ENCODE assay signal across 18 cellular contexts in genomic region chr15:76236350-76236749, GRCh38.
DNase-seq lines count a peak whose midpoint lies in the region; ATAC-seq, FAIRE-seq and TF ChIP-seq lines count a peak whose summit lies in the region.
"Had no signal": no experiment of that assay in that cellular context is flagged by ENCODE, and none has a peak within 500 bp of the region (broad histone marks: within the 10 kb centered on the region; RNA-seq: fewer than 3 reads in every experiment).

No MANE protein-coding gene starts in this region.

- H3K27me3 Mint-ChIP-seq in endodermal cell (ENCODE audit: insufficient read depth) = peaks cover 4% of the 10 kb centered on the region
- H3K27me3 Mint-ChIP-seq: CD4-positive, CD25-positive, alpha-beta regulatory T cell had no signal

- no peaks in the 10 kb centered on the region for H3K9me3 ChIP-seq in HepG2 (ENCODE audit: low read length)
- no peaks in the 10 kb centered on the region for H3K9me3 ChIP-seq in right lobe of liver
- H3K9me3 ChIP-seq in endodermal cell (ENCODE audit: control insufficient read depth, low read length) = no peaks in the 10 kb centered on the region
- H3K9me3 ChIP-seq: BE2C, HAP-1 had no signal

- H4K20me1 ChIP-seq in HepG2 (ENCODE audit: insufficient read depth, low read length) = peaks cover 4% of the 10 kb centered on the region

- ATAC-seq in HepG2 (peak; percentile 87), right lobe of liver (no peak), GM19395 (IDR thresholded peaks at IDR 0.05; ENCODE audit: unreplicated experiment) (no peak)

- no peak overlapping the region for H3K4me3 Mint-ChIP-seq in endodermal cell
- H3K4me3 Mint-ChIP-seq: CD4-positive, CD25-positive, alpha-beta regulatory T cell had no signal

- TF ChIP-seq CTCF in HepG2 (CRISPR knock-in tag; IDR thresholded peaks at IDR 0.05) = no peak
- no peak for TF ChIP-seq CTCF in right lobe of liver (IDR thresholded peaks at IDR 0.05)
- no peak for TF ChIP-seq CTCF in endodermal cell (conservative IDR thresholded peaks at IDR 0.05)

- peaks cover 5 to 6% of the 10 kb centered on the region in 2 experiments; a peak in 2 of 5 replicates for H3K36me3 ChIP-seq in HepG2 (replicated peaks in 1 of 2; ENCODE audit: control insufficient read depth in 1 of 2, insufficient read depth in 2 of 2, low read length in 2 of 2)
- peaks cover 0 to 8% (median 0%) of the 10 kb centered on the region in 4 donors for H3K36me3 ChIP-seq in right lobe of liver
- H3K36me3 ChIP-seq in endodermal cell (ENCODE audit: control insufficient read depth, insufficient read depth, low read length) = no peaks in the 10 kb centered on the region
- H3K36me3 ChIP-seq: HAP-1 had no signal

- CTCF ChIA-PET in HepG2 (lab: Yijun Ruan, JAX; ENCODE audit: low intra/inter-chr PET ratio, low total read pairs) = no interaction called here

- TF ChIP-seq EP300 in HepG2 (IDR thresholded peaks at IDR 0.05; ENCODE audit: low read depth in 2 of 2, low read length in 2 of 2) = no peak
- no peak for TF ChIP-seq EP300 in HepG2 (CRISPR knock-in tag; IDR thresholded peaks at IDR 0.05; ENCODE audit: borderline replicate concordance)

- BruUV-seq in HepG2 (replicated peaks; lab: Mats Ljungman, UMichigan) = no TSS peak

- POLR2A ChIA-PET in HepG2 (lab: Yijun Ruan, JAX) = interaction anchor here (1.1 to 2.8 kb wide), 2 partner anchors 98 to 100 kb away, joined by 3 to 14 read pairs; partner anchors contain the start of gene ISL2

- peak; percentile 87 for FAIRE-seq in HepG2 (lab: Jason Lieb, UNC)
- FAIRE-seq: GM12892, GM18507, H1 had no signal

- H3K36me3 Mint-ChIP-seq in endodermal cell (ENCODE audit: low read depth) = peaks cover 2% of the 10 kb centered on the region

- WGBS in HepG2 (ENCODE audit: low lambda C conversion rate) = 0% methylated on average over 2 of the region's 2 CpGs
- 68% methylated on average over 2 of the region's 2 CpGs for WGBS in right lobe of liver (ENCODE audit: insufficient coverage, low coverage, low lambda C conversion rate, missing lambda C conversion rate)
- 67 to 95% methylated on average over 1 to 2 of the region's 2 CpGs for WGBS in endodermal cell (ENCODE audit: insufficient coverage in 1 of 2, insufficient read length in 1 of 2), 2 experiments

- no peak overlapping the region for H3K27ac Mint-ChIP-seq in endodermal cell
- H3K27ac Mint-ChIP-seq: CD4-positive, CD25-positive, alpha-beta regulatory T cell had no signal

- peak overlapping the region; percentile 34; the same call in 1 of the 2 replicates for H3K4me2 ChIP-seq in HepG2 (ENCODE audit: low read depth, low read length)

- DNase-seq in HepG2 (ENCODE audit: low spot score) (peak; percentile 80), right lobe of liver (no peak), NCI-H69 (lab: John Stamatoyannopoulos, UW) (peak; percentile 3), globus pallidus (ENCODE audit: low spot score) (peak; percentile 9), endodermal cell (no peak), SHP77 (lab: John Stamatoyannopoulos, UW) (no peak)
- DNase-seq: ACHN; BE2C; C1 segment of cervical spinal cord; CD4-positive, CD25-positive, alpha-beta regulatory T cell; DMS153; DMS79; GDM1 had no signal

- in situ Hi-C loops in HepG2 (cut with HindIII; ENCODE audit: extremely low pct_ligation_motif_present, low pct_unique_long_range_greater_than_20kb) = loop anchor here (5.0 kb wide), 1 partner anchor 96 kb away; no protein-coding TSS in a partner anchor

- H2AFZ ChIP-seq in HepG2 (ENCODE audit: low read length) = no peak overlapping the region

- H3K27me3 ChIP-seq in HepG2 (ENCODE audit: control insufficient read depth in 1 of 2, insufficient read depth in 2 of 2, low read length in 2 of 2) = no peaks in the 10 kb centered on the region
- no peaks in the 10 kb centered on the region for H3K27me3 ChIP-seq in right lobe of liver
- H3K27me3 ChIP-seq in endodermal cell (ENCODE audit: control insufficient read depth, insufficient read depth, low read length, poor library complexity, severe bottlenecking) = peaks cover 19% of the 10 kb centered on the region
- H3K27me3 ChIP-seq: BE2C had no signal

- peaks cover 10% of the 10 kb centered on the region for H3K4me1 Mint-ChIP-seq in endodermal cell

- H3K4me1 ChIP-seq in HepG2 (ENCODE audit: insufficient read depth, low read length) (peaks cover 52% of the 10 kb centered on the region), right lobe of liver (peaks cover 0 to 6% (median 0%) of the 10 kb centered on the region in 4 donors), endodermal cell (ENCODE audit: control insufficient read depth, insufficient read depth, low read length) (peaks cover 5% of the 10 kb centered on the region)

- TF ChIP-seq RAD21 in HepG2 (CRISPR knock-in tag; IDR thresholded peaks at IDR 0.05) = no peak

- intact Hi-C loops in HepG2 (cut with micrococcal nuclease; ENCODE audit: unreplicated experiment) = loop anchor here (5.0 kb wide), 2 partner anchors 51 to 96 kb away; no protein-coding TSS in a partner anchor
- intact Hi-C loops in right lobe of liver (cut with DNase I) = no loop called here

- peaks cover 2% of the 10 kb centered on the region for H3K79me2 ChIP-seq in HepG2 (ENCODE audit: insufficient read depth, low read length)

- H3K27ac ChIP-seq in HepG2 (ENCODE audit: extremely low read length, insufficient read depth, low read length) (peak overlapping the region; percentile 40), right lobe of liver (no peak overlapping the region), endodermal cell (ENCODE audit: low read depth, low read length) (no peak overlapping the region)

- no peak overlapping the region for H3K4me3 ChIP-seq in HepG2 (replicated peaks in 1 of 3; ENCODE audit: insufficient read depth in 1 of 3, low read depth in 2 of 3, low read length in 3 of 3)
- H3K4me3 ChIP-seq in right lobe of liver = no peak overlapping the region
- no peak overlapping the region for H3K4me3 ChIP-seq in endodermal cell (ENCODE audit: low read length)
- H3K4me3 ChIP-seq: HAP-1 had no signal

- H3K9me3 Mint-ChIP-seq in endodermal cell = no peaks in the 10 kb centered on the region
- H3K9me3 Mint-ChIP-seq: CD4-positive, CD25-positive, alpha-beta regulatory T cell had no signal

- H3K9ac ChIP-seq in HepG2 (ENCODE audit: insufficient read depth, low read depth, low read length) = no peak overlapping the region
- no peak overlapping the region for H3K9ac ChIP-seq in endodermal cell (ENCODE audit: extremely low read depth, low read length, poor library complexity, severe bottlenecking)

- no peak for TF ChIP-seq POLR2A in HepG2 (IDR thresholded peaks at IDR 0.05; ENCODE audit: insufficient read depth in 1 of 2, low read depth in 2 of 2, low read length in 2 of 2)
- TF ChIP-seq POLR2A in right lobe of liver (IDR thresholded peaks at IDR 0.05) = no peak

TF ChIP-seq in HepG2, 621 proteins besides CTCF, POLR2A, EP300 and RAD21 (continues in another document):
- peak; percentile 74 for TF ChIP-seq ARID5B (CRISPR knock-in tag; IDR thresholded peaks at IDR 0.05)
- TF ChIP-seq SOX13 (IDR thresholded peaks at IDR 0.05) = no peak
- peak in 1 of 2 experiments; percentile 96; a peak in 2 of 4 replicates for TF ChIP-seq SOX13 (CRISPR knock-in tag; conservative IDR thresholded peaks at IDR 0.05 in 1 of 2, IDR thresholded peaks at IDR 0.05 in 1 of 2)
- TF ChIP-seq CSRNP1 (CRISPR knock-in tag; IDR thresholded peaks at IDR 0.05) = no peak
- peak; percentile 36; the same call in 1 of the 2 replicates for TF ChIP-seq ZNF644 (CRISPR knock-in tag; IDR thresholded peaks at IDR 0.05; ENCODE audit: low read depth)
- no peak for TF ChIP-seq ZNF124 (CRISPR knock-in tag; IDR thresholded peaks at IDR 0.05)
- TF ChIP-seq MTF2 (CRISPR knock-in tag; IDR thresholded peaks at IDR 0.05; ENCODE audit: borderline replicate concordance) = no peak
- no peak for TF ChIP-seq STAT5B (CRISPR knock-in tag; IDR thresholded peaks at IDR 0.05)

Comparison
In these comparisons a context has a peak if more than half of its experiments do, and no peak if none do; other contexts are left out.
1. DNase-seq: peak in HepG2 (single experiment), NCI-H69 (single experiment) and globus pallidus (single experiment); none in right lobe of liver (0 of 3), endodermal cell (single experiment) and SHP77 (0 of 2).